In genomic region chr2:89833116-89833779, GRCh38 we compare ENCODE assay signal across 9 cellular contexts.
A peak's percentile ranks its signal among the peaks of the same experiment; 100 is the strongest.
DNase-seq lines count a peak whose midpoint lies in the region; ATAC-seq and TF ChIP-seq lines count a peak whose summit lies in the region.
"Had no signal": no experiment of that assay in that cellular context is flagged by ENCODE, and none has a peak within 500 bp of the region (broad histone marks: within the 10 kb centered on the region; RNA-seq: fewer than 3 reads in every experiment).

No MANE protein-coding gene starts in this region.

- H3K27me3 ChIP-seq in spleen (replicated peaks in 1 of 7) = no peaks in the 10 kb centered on the region

- intact Hi-C loops in left colon (cut with DNase I, micrococcal nuclease) (no loop called here), spleen (cut with DNase I; ENCODE audit: low total_unique reads) (no loop called here)

- 68 to 80% (median 76%) methylated on average over 12 of the region's 12 CpGs for WGBS in spleen, 5 donors

- no peak for DNase-seq in left colon
- no peak for DNase-seq in ecto neural progenitor cell (ENCODE audit: low spot score)
- no peak for DNase-seq in NCI-H2196 (lab: John Stamatoyannopoulos, UW; ENCODE audit: unreplicated experiment)
- DNase-seq in spleen = no peak
- no peak for DNase-seq in islet precursor cell
- DNase-seq: NCI-H2081 treated with DMSO at 0.1 percent for 48 hours had no signal

- ATAC-seq in GM18520 (IDR thresholded peaks at IDR 0.05; ENCODE audit: unreplicated experiment) (peak; percentile 38), GM21723 (IDR thresholded peaks at IDR 0.05; ENCODE audit: unreplicated experiment) (peak; percentile 57), HG03442 (IDR thresholded peaks at IDR 0.05; ENCODE audit: unreplicated experiment) (peak; percentile 38), left colon (peak; percentile 60)

- no peak for TF ChIP-seq CTCF in spleen (IDR thresholded peaks at IDR 0.05 in 8 of 11, conservative IDR thresholded peaks at IDR 0.05 in 3 of 11)

- H3K4me1 ChIP-seq in spleen = no peaks in the 10 kb centered on the region

- H3K4me3 ChIP-seq in spleen = no peak overlapping the region

- no peaks in the 10 kb centered on the region for H3K36me3 ChIP-seq in spleen

- TF ChIP-seq POLR2A in spleen (IDR thresholded peaks at IDR 0.05) = no peak

- H3K9me3 ChIP-seq in spleen = peaks cover 0 to 27% (median 0%) of the 10 kb centered on the region in 8 donors

- H3K27ac ChIP-seq in spleen = no peak overlapping the region
